8 cellular contexts compared by ENCODE assay signal in the genomic region with DNA sequence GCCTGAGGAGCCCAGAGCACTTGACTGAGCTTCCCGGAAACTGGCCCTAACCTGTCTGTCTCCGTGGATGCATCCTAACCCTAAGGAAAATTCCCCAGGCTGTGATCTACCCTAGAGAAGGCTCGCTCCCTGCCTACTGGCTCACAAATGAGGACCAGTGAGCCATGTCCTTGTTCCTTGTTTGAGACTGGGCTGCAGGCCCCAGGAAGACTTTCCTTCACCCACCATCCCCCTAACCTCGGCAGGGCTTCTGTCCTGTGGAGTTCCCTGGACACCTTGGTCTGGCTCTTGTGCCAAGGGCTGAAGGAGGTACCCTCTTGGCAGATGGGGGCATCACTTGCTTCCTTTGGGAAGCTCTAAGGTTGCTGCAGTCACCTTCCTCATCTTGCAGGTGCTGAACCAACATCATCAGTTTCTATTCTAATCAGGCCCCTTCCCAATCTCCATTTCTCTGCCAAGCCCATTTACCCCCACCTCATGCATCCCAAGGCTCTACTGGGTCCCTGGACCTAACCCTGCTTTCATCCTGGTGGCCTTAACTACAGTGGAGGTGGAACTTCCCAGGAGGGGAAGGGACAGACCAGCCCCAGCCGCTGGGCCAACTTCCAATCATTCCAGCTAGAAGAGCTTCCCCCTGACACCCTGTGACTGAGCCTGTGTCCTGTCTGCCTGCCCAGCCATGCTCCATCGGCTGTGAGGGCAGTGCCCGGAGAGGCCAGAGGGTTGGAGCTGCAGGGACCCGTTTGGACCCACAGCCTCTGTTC. TPM values are rescaled to one million over a fixed set of nuclear protein-coding genes. Genes with fewer than 3 reads are reported as not detected.
DNase-seq lines count a peak whose midpoint lies in the region; ATAC-seq and TF ChIP-seq lines count a peak whose summit lies in the region.

No MANE protein-coding gene starts in this region.

- no peak overlapping the region for H3K27ac ChIP-seq in CD4-positive, alpha-beta T cell (ENCODE audit: low read depth, low read length)
- H3K27ac ChIP-seq in SJCRH30 (no peak overlapping the region), fibroblast of lung (ENCODE audit: insufficient read depth, low read length) (peak overlapping the region; percentile 77), neutrophil (peak overlapping the region; percentile 38)

- H3K4me3 ChIP-seq in SJCRH30, result peak overlapping the region; percentile 76
- H3K4me3 ChIP-seq in fibroblast of lung (replicated peaks in 1 of 4; ENCODE audit: control extremely low read depth in 1 of 4, insufficient read depth in 1 of 4, low read depth in 3 of 4, low read length in 4 of 4), result peak overlapping the region in 3 of 4 experiments; percentile 46 to 78 (median 64)
- peak overlapping the region; percentile 48 to 58 for H3K4me3 ChIP-seq in neutrophil (ENCODE audit: low read depth in 1 of 2, low read length in 1 of 2)

- H3K4me1 Mint-ChIP-seq in CD4-positive, alpha-beta T cell (ENCODE audit: low read depth), result peaks cover 34% of the 10 kb centered on the region

- H3K9me3 ChIP-seq in CD4-positive, alpha-beta T cell (ENCODE audit: control insufficient read depth, low read length), result no peaks in the 10 kb centered on the region
- H3K9me3 ChIP-seq in SJCRH30 (replicated peaks), result no peaks in the 10 kb centered on the region
- no peaks in the 10 kb centered on the region for H3K9me3 ChIP-seq in fibroblast of lung (ENCODE audit: control insufficient read depth, insufficient read depth, low read depth, low read length)
- no peaks in the 10 kb centered on the region for H3K9me3 ChIP-seq in neutrophil

- DNase-seq in CD4-positive, alpha-beta T cell, result no peak
- DNase-seq in SJCRH30 (no peak), fibroblast of lung (ENCODE audit: low read depth in 2 of 2) (no peak), NCI-H524 treated with DMSO at 0.1 percent for 48 hours (lab: John Stamatoyannopoulos, UW) (no peak), GOT3 (lab: John Stamatoyannopoulos, UW) (no peak)

- peaks cover 40% of the 10 kb centered on the region for H3K36me3 ChIP-seq in SJCRH30
- peaks cover 23% of the 10 kb centered on the region for H3K36me3 ChIP-seq in fibroblast of lung (ENCODE audit: control insufficient read depth, insufficient read depth, low read length)
- H3K36me3 ChIP-seq in neutrophil, result peaks cover 56% of the 10 kb centered on the region

- H3K4me1 ChIP-seq in SJCRH30 (peaks cover 5% of the 10 kb centered on the region; the same call in 1 of the 2 replicates), fibroblast of lung (ENCODE audit: control insufficient read depth, extremely low read depth, insufficient read depth, low read length) (peaks cover 12% of the 10 kb centered on the region), neutrophil (ENCODE audit: control insufficient read depth in 1 of 2, insufficient read depth in 1 of 2, low read depth in 1 of 2, low read length in 1 of 2) (peaks cover 26% of the 10 kb centered on the region in 2 experiments)

- H3K27ac Mint-ChIP-seq in CD4-positive, alpha-beta T cell, result no peak overlapping the region

- no peak overlapping the region for H3K9ac ChIP-seq in fibroblast of lung (ENCODE audit: insufficient read depth, low read length)

- CTCF ChIA-PET in CD4-positive, alpha-beta T cell (lab: Charles Lee), result interaction anchor here (1.1 to 1.5 kb wide), 2 partner anchors 40 to 127 kb away, joined by 4 to 5 read pairs; no protein-coding TSS in a partner anchor

- H3K79me2 ChIP-seq in fibroblast of lung (ENCODE audit: control insufficient read depth, insufficient read depth, low read length), result no peaks in the 10 kb centered on the region

- H3K4me2 ChIP-seq in fibroblast of lung (ENCODE audit: extremely low read depth, insufficient read depth, low read length), result peak overlapping the region; percentile 93

- intact Hi-C loops in CD4-positive, alpha-beta T cell (cut with DNase I, micrococcal nuclease), result loop anchor here in 1 of 2 experiments (5.0 kb wide), 1 partner anchor 38 kb away; no protein-coding TSS in a partner anchor

- ATAC-seq in CD4-positive, alpha-beta T cell (ENCODE audit: poor library complexity), result no peak
- ATAC-seq in HG02973 (IDR thresholded peaks at IDR 0.05; ENCODE audit: unreplicated experiment) (no peak), HG02981 (IDR thresholded peaks at IDR 0.05; ENCODE audit: unreplicated experiment) (no peak)

- H3K27me3 ChIP-seq in CD4-positive, alpha-beta T cell (ENCODE audit: control insufficient read depth, insufficient read depth, low read length), result no peaks in the 10 kb centered on the region
- no peaks in the 10 kb centered on the region for H3K27me3 ChIP-seq in SJCRH30
- no peaks in the 10 kb centered on the region for H3K27me3 ChIP-seq in fibroblast of lung (ENCODE audit: control insufficient read depth, insufficient read depth, low read length)
- H3K27me3 ChIP-seq in neutrophil, result peaks cover 10% of the 10 kb centered on the region

- peaks cover 49% of the 10 kb centered on the region for H3K36me3 Mint-ChIP-seq in CD4-positive, alpha-beta T cell (ENCODE audit: low read depth)

- H2AFZ ChIP-seq in fibroblast of lung (ENCODE audit: low read length), result no peak overlapping the region

- H3K9me3 Mint-ChIP-seq in CD4-positive, alpha-beta T cell, result no peaks in the 10 kb centered on the region

- peak overlapping the region; percentile 92 for H3K4me3 Mint-ChIP-seq in CD4-positive, alpha-beta T cell

- H4K20me1 ChIP-seq in fibroblast of lung (ENCODE audit: control insufficient read depth, extremely low read depth, insufficient read depth, low read length), result no peaks in the 10 kb centered on the region

- no peak for TF ChIP-seq CTCF in CD4-positive, alpha-beta T cell (IDR thresholded peaks at IDR 0.05)
- TF ChIP-seq CTCF in fibroblast of lung (conservative IDR thresholded peaks at IDR 0.05 in 1 of 2, IDR thresholded peaks at IDR 0.05 in 1 of 2; ENCODE audit: low read depth in 1 of 2, low read length in 2 of 2) (no peak), neutrophil (IDR thresholded peaks at IDR 0.05) (no peak)

- POLR2A ChIA-PET in CD4-positive, alpha-beta T cell (lab: Charles Lee), result interaction anchor here (0.7 to 1.5 kb wide), 6 partner anchors 15 to 116 kb away, joined by 3 to 7 read pairs (median 4); a partner anchor contains a TSS

- H3K27me3 Mint-ChIP-seq in CD4-positive, alpha-beta T cell, result peaks cover 8% of the 10 kb centered on the region

RNA-seq across cellular contexts. Expression of a gene that starts 12.4 kb away (rescaled TPM):
- total RNA-seq in CD4-positive, alpha-beta T cell, result 10 to 100 TPM; 63.0 to 65.2 TPM
- 120 and 124 TPM in 2 replicates for total RNA-seq in SJCRH30 (2014; rRNA removed; shearing (Covaris generic))
- 56.8 TPM in 2 replicates for total RNA-seq in fibroblast of lung
- polyA plus RNA-seq in fibroblast of lung, result 42.0 and 68.2 TPM in 2 replicates
- polyA plus RNA-seq in fibroblast of lung (2012), result 49.9 and 73.9 TPM in 2 replicates
- 107 and 130 TPM in 2 replicates for polyA minus RNA-seq in fibroblast of lung (ENCODE audit: low replicate concordance)

RNA-seq across cellular contexts. Expression of a gene that starts 12.5 kb away (rescaled TPM):
- total RNA-seq in CD4-positive, alpha-beta T cell, result 1 to 10 TPM; 1.6 to 1.7 TPM
- 28.6 and 29.8 TPM in 2 replicates for total RNA-seq in SJCRH30 (2014; rRNA removed; shearing (Covaris generic))
- 6.4 and 7.3 TPM in 2 replicates for total RNA-seq in fibroblast of lung
- 5.8 and 6.2 TPM in 2 replicates for polyA plus RNA-seq in fibroblast of lung
- 13.5 and 14.3 TPM in 2 replicates for polyA plus RNA-seq in fibroblast of lung (2012)
- polyA minus RNA-seq in fibroblast of lung (ENCODE audit: low replicate concordance), result 12.2 and 15.9 TPM in 2 replicates

RNA-seq across cellular contexts. Expression of a gene that starts 12.7 kb away (rescaled TPM):
- total RNA-seq in CD4-positive, alpha-beta T cell, result 1 to 10 TPM; 1.7 to 2.2 TPM
- 4.1 and 4.2 TPM in 2 replicates for total RNA-seq in SJCRH30 (2014; rRNA removed; shearing (Covaris generic))
- 0.77 and 1.3 TPM in 2 replicates for total RNA-seq in fibroblast of lung
- polyA plus RNA-seq in fibroblast of lung, result 1.5 and 2.0 TPM in 2 replicates
- 2.4 and 3.7 TPM in 2 replicates for polyA plus RNA-seq in fibroblast of lung (2012)
- polyA minus RNA-seq in fibroblast of lung (ENCODE audit: low replicate concordance), result 0.39 and 4.0 TPM in 2 replicates

RNA-seq across cellular contexts. Expression of a gene that starts 26.3 kb away (rescaled TPM):
- total RNA-seq in CD4-positive, alpha-beta T cell, result 10 to 100 TPM; 24.8 to 25.2 TPM
- total RNA-seq in SJCRH30 (2014; rRNA removed; shearing (Covaris generic)), result 26.3 and 26.4 TPM in 2 replicates
- total RNA-seq in fibroblast of lung, result 11.8 and 15.4 TPM in 2 replicates
- polyA plus RNA-seq in fibroblast of lung, result 19.4 and 23.8 TPM in 2 replicates
- polyA plus RNA-seq in fibroblast of lung (2012), result 19.2 and 24.2 TPM in 2 replicates
- polyA minus RNA-seq in fibroblast of lung (ENCODE audit: low replicate concordance), result 31.4 and 31.6 TPM in 2 replicates

Comparison
In these comparisons a context has a peak if more than half of its experiments do, and no peak if none do; other contexts are left out.
1. H3K27ac ChIP-seq: peak in fibroblast of lung (single experiment) and neutrophil (single experiment); none in CD4-positive, alpha-beta T cell (single experiment) and SJCRH30 (single experiment).
2. Peak in every context shown above with its lines, with median percentiles within 50 percentile points of each other: H3K4me3 ChIP-seq.